In the genomic region with DNA sequence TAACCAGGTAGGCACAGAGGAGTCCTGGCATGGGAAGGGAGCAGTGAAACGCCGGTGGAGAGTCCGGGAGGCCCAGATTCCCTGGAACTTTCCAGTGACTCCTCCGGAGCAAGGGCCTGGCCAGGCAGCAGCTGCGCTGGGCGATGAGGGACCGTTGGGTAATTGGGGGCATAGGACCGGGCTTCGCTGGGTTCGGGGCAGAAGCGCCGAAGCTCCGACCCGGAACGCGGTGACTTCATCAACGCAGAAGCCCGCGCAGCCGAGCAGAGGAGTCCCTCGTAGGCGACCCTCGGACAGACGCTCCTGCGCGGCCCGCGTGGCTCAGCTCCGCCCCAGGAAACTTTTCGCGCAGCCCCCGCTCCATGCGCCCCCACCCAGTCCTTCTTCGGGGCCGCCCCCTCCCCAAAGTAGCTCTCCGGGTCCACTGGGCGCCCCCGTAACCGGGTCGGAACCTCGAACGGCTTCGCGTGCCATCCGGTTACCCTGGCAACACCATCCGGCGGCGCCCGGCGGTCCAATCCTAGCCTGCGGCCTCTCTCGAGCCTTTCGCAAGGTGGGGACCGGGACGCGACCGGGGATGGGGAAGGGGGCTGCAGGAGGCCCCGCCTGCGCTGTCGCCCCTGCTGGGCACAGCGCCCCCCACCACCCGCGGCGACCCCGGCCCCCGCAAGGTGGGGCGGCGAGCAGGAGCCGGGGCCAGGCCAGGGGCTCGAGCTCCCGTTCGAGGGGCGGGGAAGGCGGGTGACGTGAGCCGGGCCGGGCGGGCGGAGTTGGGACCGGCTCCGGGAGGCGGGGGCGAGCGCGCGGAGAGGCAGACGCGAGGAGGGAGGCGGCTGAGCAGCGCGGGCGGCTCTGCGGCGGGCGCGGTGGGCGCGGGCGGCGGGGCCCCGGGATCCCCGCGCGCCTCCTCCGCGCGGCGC, we compare ENCODE assay signal across 12 cellular contexts. TPM values are rescaled to one million over a fixed set of nuclear protein-coding genes. Genes with fewer than 3 reads are reported as not detected.
A peak's percentile ranks its signal among the peaks of the same experiment; 100 is the strongest.
DNase-seq lines count a peak whose midpoint lies in the region; ATAC-seq and TF ChIP-seq lines count a peak whose summit lies in the region.
"Had no signal": no experiment of that assay in that cellular context is flagged by ENCODE, and none has a peak within 500 bp of the region (broad histone marks: within the 10 kb centered on the region; RNA-seq: fewer than 3 reads in every experiment).

A gene with protein sequence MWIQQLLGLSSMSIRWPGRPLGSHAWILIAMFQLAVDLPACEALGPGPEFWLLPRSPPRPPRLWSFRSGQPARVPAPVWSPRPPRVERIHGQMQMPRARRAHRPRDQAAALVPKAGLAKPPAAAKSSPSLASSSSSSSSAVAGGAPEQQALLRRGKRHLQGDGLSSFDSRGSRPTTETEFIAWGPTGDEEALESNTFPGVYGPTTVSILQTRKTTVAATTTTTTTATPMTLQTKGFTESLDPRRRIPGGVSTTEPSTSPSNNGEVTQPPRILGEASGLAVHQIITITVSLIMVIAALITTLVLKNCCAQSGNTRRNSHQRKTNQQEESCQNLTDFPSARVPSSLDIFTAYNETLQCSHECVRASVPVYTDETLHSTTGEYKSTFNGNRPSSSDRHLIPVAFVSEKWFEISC (plus strand): TSS at position 814 of the 920 bp plus-strand sequence. CDS start 817 bp downstream, outside the sequence.

- H3K36me3 Mint-ChIP-seq in neural crest cell (ENCODE audit: low read depth): no peaks in the 10 kb centered on the region

- H3K4me3 ChIP-seq in right cardiac atrium (ENCODE audit: low read length) (peak within 1 kb of the TSS; percentile 52), dorsolateral prefrontal cortex (peak within 1 kb of the TSS; percentile 36 to 81 (median 68)), upper lobe of right lung (peak within 1 kb of the TSS; percentile 19), lower leg skin (ENCODE audit: low read depth, poor library complexity, severe bottlenecking) (no peak within 1 kb of the TSS)

- peaks cover 61% of the 10 kb centered on the region for H3K27me3 Mint-ChIP-seq in neural crest cell (ENCODE audit: low read depth)

- no peak within 1 kb of the TSS for H3K27ac Mint-ChIP-seq in neural crest cell (ENCODE audit: unreplicated experiment)

- no peak for TF ChIP-seq POLR2A in lower leg skin (IDR thresholded peaks at IDR 0.05)

- no peaks in the 10 kb centered on the region for H3K9me3 ChIP-seq in right cardiac atrium (ENCODE audit: control insufficient read depth, low read length)
- H3K9me3 ChIP-seq in upper lobe of right lung: no peaks in the 10 kb centered on the region
- H3K9me3 ChIP-seq: tibial artery had no signal

- 2% methylated on average over 105 of the region's 108 CpGs for whole genome bisulfite sequencing in right cardiac atrium
- WGBS in lower leg skin, 2 donors: 2 to 5% methylated on average over 36 to 58 of the region's 108 CpGs

- H3K4me1 Mint-ChIP-seq in neural crest cell: peaks cover 12% of the 10 kb centered on the region

- H3K4me3 Mint-ChIP-seq in neural crest cell: peak within 1 kb of the TSS; percentile 62

- H3K27ac ChIP-seq in right cardiac atrium (ENCODE audit: low read length): no peak within 1 kb of the TSS
- peak within 1 kb of the TSS in 57 of 59 donors; percentile 44 to 99 (median 95) for H3K27ac ChIP-seq in dorsolateral prefrontal cortex
- no peak within 1 kb of the TSS for H3K27ac ChIP-seq in upper lobe of right lung
- H3K27ac ChIP-seq: tibial artery had no signal

- intact Hi-C loops in right cardiac atrium (cut with DNase I): loop anchor here in 2 of 4 donors (10.0 kb wide), 3 partner anchors 971 to 1321 kb away; no protein-coding TSS in a partner anchor
- intact Hi-C loops in Right ventricle myocardium superior (cut with DNase I): no loop called here
- intact Hi-C loops in dorsolateral prefrontal cortex (cut with DNase I): loop anchor here (2.0 to 10.0 kb wide), 7 partner anchors 173 to 1321 kb away; a partner anchor contains a TSS
- intact Hi-C loops in upper lobe of right lung (cut with DNase I): no loop called here
- intact Hi-C loops in lower leg skin (cut with DNase I; ENCODE audit: low total_unique reads): no loop called here

- no peak for DNase-seq in right cardiac atrium
- no peak for DNase-seq in Right ventricle myocardium superior
- DNase-seq in dorsolateral prefrontal cortex: peak in 5 of 10 donors; percentile 31 to 84 (median 83)
- peak; percentile 37 for DNase-seq in neural crest cell (ENCODE audit: low read depth, low spot score)
- peak; percentile 60 for DNase-seq in upper lobe of right lung
- DNase-seq in activated CD4-positive, alpha-beta T cell treated with anti-CD3 and anti-CD28 coated beads for 48 hours: no peak
- DNase-seq in NCI-H526 treated with DMSO at 0.1 percent for 48 hours (lab: John Stamatoyannopoulos, UW): no peak
- no peak for DNase-seq in lower leg skin (ENCODE audit: low spot score in 2 of 2)
- DNase-seq: effector CD8-positive, alpha-beta T cell; left cardiac atrium; NCI-H187 treated with DMSO at 0.1 percent for 48 hours; tibial artery had no signal

- H3K36me3 ChIP-seq in upper lobe of right lung: no peaks in the 10 kb centered on the region
- H3K36me3 ChIP-seq: tibial artery had no signal

- no peaks in the 10 kb centered on the region for H3K9me3 Mint-ChIP-seq in neural crest cell

- TF ChIP-seq CTCF in dorsolateral prefrontal cortex (IDR thresholded peaks at IDR 0.05 in 54 of 56, conservative IDR thresholded peaks at IDR 0.05 in 2 of 56; ENCODE audit: low read depth in 1 of 56, partially characterized antibody in 56 of 56) (peak in 1 of 56 donors; percentile 5), neural crest cell (conservative IDR thresholded peaks at IDR 0.05) (no peak), upper lobe of right lung (IDR thresholded peaks at IDR 0.05) (no peak), lower leg skin (IDR thresholded peaks at IDR 0.05) (no peak)

- no peak for ATAC-seq in right cardiac atrium
- ATAC-seq in Right ventricle myocardium superior (ENCODE audit: poor library complexity): no peak
- ATAC-seq in upper lobe of right lung: no peak
- ATAC-seq: left cardiac atrium had no signal

- no peaks in the 10 kb centered on the region for H3K27me3 ChIP-seq in right cardiac atrium (ENCODE audit: control insufficient read depth, insufficient read depth)
- H3K27me3 ChIP-seq in dorsolateral prefrontal cortex: peaks cover 0 to 17% (median 0%) of the 10 kb centered on the region in 45 donors
- peaks cover 69% of the 10 kb centered on the region for H3K27me3 ChIP-seq in upper lobe of right lung

- no peaks in the 10 kb centered on the region for H3K4me1 ChIP-seq in right cardiac atrium (ENCODE audit: control insufficient read depth, insufficient read depth, low read length)
- H3K4me1 ChIP-seq in upper lobe of right lung: no peaks in the 10 kb centered on the region

RNA-seq across cellular contexts. Expression of the gene that starts here (rescaled TPM):
- total RNA-seq in right cardiac atrium (under 1 TPM; 0.03 to 0.18 (median 0.10) TPM), Right ventricle myocardium superior (0.05 TPM), dorsolateral prefrontal cortex (10 to 100 TPM; 21.7 to 74.9 (median 55.1) TPM), neural crest cell (1.2 and 1.4 TPM in 2 replicates), upper lobe of right lung (0.52 TPM), lower leg skin (1 to 10 TPM in 3 of 4 donors, under 1 TPM in 1; 0.69 to 1.7 (median 1.3) TPM)
- 0.02 TPM for polyA plus RNA-seq in right cardiac atrium

Comparison
In these comparisons a context has a peak if more than half of its experiments do, and no peak if none do; other contexts are left out.
1. Peak in DNase-seq and H3K4me3 ChIP-seq in upper lobe of right lung; RNA of the gene not detected or under 1 TPM.
2. H3K27ac ChIP-seq: peak in dorsolateral prefrontal cortex (57 of 59); none in right cardiac atrium (single experiment) and upper lobe of right lung (single experiment).
3. intact Hi-C loops: an anchor here in dorsolateral prefrontal cortex (2.0 to 10.0 kb wide); none called in Right ventricle myocardium superior, upper lobe of right lung and lower leg skin.